ENCODE assay signal across 24 cellular contexts in the genomic region with DNA sequence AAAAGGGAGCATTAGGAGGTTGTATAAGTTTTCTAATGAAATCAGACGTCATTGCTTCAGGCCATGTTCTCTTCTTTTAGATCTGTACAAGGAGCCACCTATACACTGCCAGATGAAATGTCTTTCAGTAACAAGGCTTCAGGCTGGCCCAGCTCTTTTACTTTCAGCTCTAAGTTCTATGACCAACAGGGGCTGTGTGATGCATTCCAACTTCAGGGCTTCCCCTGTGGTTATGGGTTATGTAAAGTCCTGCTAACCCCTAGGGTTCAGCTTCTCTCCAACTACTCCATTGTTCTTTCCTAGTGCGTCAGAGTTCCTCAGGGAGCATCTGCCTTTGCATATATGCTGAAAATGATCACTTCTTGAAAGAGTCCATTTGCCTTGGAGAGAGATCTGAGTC.
"Had no signal": no experiment of that assay in that cellular context is flagged by ENCODE, and none has a peak within 500 bp of the region (broad histone marks: within the 10 kb centered on the region; RNA-seq: fewer than 3 reads in every experiment).

No MANE protein-coding gene starts in this region.

- H3K4me3 ChIP-seq: coronary artery, esophagus squamous epithelium had no signal

- ATAC-seq: activated T-cell treated with anti-CD3 and anti-CD28 coated beads, Interleukin-2, amount 50 U/mL, for 72 hours had no signal

- H3K36me3 ChIP-seq: brain microvascular endothelial cell, esophagus squamous epithelium had no signal

- H3K27me3 ChIP-seq: brain microvascular endothelial cell, esophagus squamous epithelium had no signal

- H3K27ac ChIP-seq: brain microvascular endothelial cell, coronary artery, epithelial cell of prostate, esophagus squamous epithelium had no signal

- DNase-seq: activated CD4-positive, alpha-beta memory T cell treated with anti-CD3 and anti-CD28 coated beads, Interleukin-2, amount 10 ng/mL, durations not matched to agents 7 days and 5 days; activated CD4-positive, alpha-beta T cell treated with anti-CD3 and anti-CD28 coated beads for 1 hour; activated CD4-positive, alpha-beta T cell treated with anti-CD3 and anti-CD28 coated beads for 4 hours; activated CD4-positive, alpha-beta T cell treated with anti-CD3 and anti-CD28 coated beads, Interleukin-2, amount 10 ng/mL, durations not matched to agents 7 days and 5 days; activated CD4-positive, alpha-beta T cell treated with anti-CD3 and anti-CD28 coated beads, Interleukin-2, amount 50 U/mL, for 4 hours; activated CD8-positive, alpha-beta memory T cell treated with anti-CD3 and anti-CD28 coated beads, Interleukin-2, amount 50 U/mL, for 48 hours; activated gamma-delta T cell; activated naive CD4-positive, alpha-beta T cell treated with anti-CD3 and anti-CD28 coated beads, Interleukin-2, amount 50 U/mL, for 16 hours; activated naive CD4-positive, alpha-beta T cell treated with Interleukin-2 at 50 U/mL for 16 hours; activated T-cell treated with anti-CD3 and anti-CD28 coated beads for 4 hours; activated T-cell treated with anti-CD3 and anti-CD28 coated beads, Interleukin-2, amount 50 U/mL, for 24 hours; activated T-cell treated with anti-CD3 and anti-CD28 coated beads, Interleukin-2, amount 50 U/mL, for 72 hours; amniotic stem cell; anterior cingulate cortex; brain microvascular endothelial cell; caudate nucleus; dermis blood vessel endothelial cell; effector CD8-positive, alpha-beta T cell; esophagus squamous epithelium; foreskin fibroblast; head of caudate nucleus; T-helper 2 cell had no signal

- H3K9me3 ChIP-seq: esophagus squamous epithelium had no signal

- H3K4me1 ChIP-seq: esophagus squamous epithelium had no signal
